In genomic region chr9:130635721-130636647, GRCh38 we compare ENCODE assay signal across 25 cellular contexts. TPM values are rescaled to one million over a fixed set of nuclear protein-coding genes. Genes with fewer than 3 reads are reported as not detected.
"Had no signal": no experiment of that assay in that cellular context is flagged by ENCODE, and none has a peak within 500 bp of the region (broad histone marks: within the 10 kb centered on the region; RNA-seq: fewer than 3 reads in every experiment).

No MANE protein-coding gene starts in this region.

- H3K27me3 Mint-ChIP-seq: naive thymus-derived CD4-positive, alpha-beta T cell; stimulated activated memory B cell treated with anti-CD40 and anti-IgM and Interleukin-4, amounts not matched to agents 10 μg/mL and 1 μg/mL and 100 μg/mL, for 72 hours; type B pancreatic cell had no signal

- H3K27ac Mint-ChIP-seq: stimulated activated memory B cell treated with anti-CD40 and anti-IgM and Interleukin-4, amounts not matched to agents 10 μg/mL and 1 μg/mL and 100 μg/mL, for 72 hours; type B pancreatic cell had no signal

- DNase-seq: cortex of kidney; dorsolateral prefrontal cortex; effector CD8-positive, alpha-beta T cell; foreskin melanocyte; mesendoderm; naive thymus-derived CD4-positive, alpha-beta T cell; nephron progenitor cell; retina; right lobe of liver; stimulated activated CD4-positive, alpha-beta T cell treated with anti-CD3 and anti-CD28 coated beads, Interleukin-15, amount 100 ng/mL, for 24 hours; stimulated activated CD4-positive, alpha-beta T cell treated with anti-CD3 and anti-CD28 coated beads, Interleukin-1b, Interleukin-23, amount 100 ng/mL, for 48 hours; stimulated activated CD4-positive, alpha-beta T cell treated with anti-CD3 and anti-CD28 coated beads, Interleukin-4, amount 100 ng/mL, for 24 hours; stomach; substantia nigra had no signal

- H3K4me1 Mint-ChIP-seq: naive thymus-derived CD4-positive, alpha-beta T cell; stimulated activated memory B cell treated with anti-CD40 and anti-IgM and Interleukin-4, amounts not matched to agents 10 μg/mL and 1 μg/mL and 100 μg/mL, for 72 hours had no signal

- H3K27ac ChIP-seq: dorsolateral prefrontal cortex, hepatocyte, parathyroid adenoma, psoas muscle, right lobe of liver, stomach, thoracic aorta, vagina had no signal

- ATAC-seq: naive thymus-derived CD4-positive, alpha-beta T cell; psoas muscle; right lobe of liver; stimulated activated memory B cell treated with anti-CD40 and anti-IgM and Interleukin-4, amounts not matched to agents 10 μg/mL and 1 μg/mL and 100 μg/mL, for 72 hours had no signal

- H3K4me3 Mint-ChIP-seq: naive thymus-derived CD4-positive, alpha-beta T cell; nephron progenitor cell; stimulated activated memory B cell treated with anti-CD40 and anti-IgM and Interleukin-4, amounts not matched to agents 10 μg/mL and 1 μg/mL and 100 μg/mL, for 72 hours; type B pancreatic cell had no signal

- H3K9me3 Mint-ChIP-seq: nephron progenitor cell; stimulated activated memory B cell treated with anti-CD40 and anti-IgM and Interleukin-4, amounts not matched to agents 10 μg/mL and 1 μg/mL and 100 μg/mL, for 72 hours; type B pancreatic cell had no signal

RNA-seq across cellular contexts. Expression of gene PRDM12, which starts 28.4 kb away (rescaled TPM):
- total RNA-seq: hepatocyte; liver; lung microvascular endothelial cell; mononuclear cell; naive thymus-derived CD4-positive, alpha-beta T cell; omental fat pad; psoas muscle; stomach; thoracic aorta; vagina had no signal
